18 cellular contexts compared by ENCODE assay signal in the genomic region with DNA sequence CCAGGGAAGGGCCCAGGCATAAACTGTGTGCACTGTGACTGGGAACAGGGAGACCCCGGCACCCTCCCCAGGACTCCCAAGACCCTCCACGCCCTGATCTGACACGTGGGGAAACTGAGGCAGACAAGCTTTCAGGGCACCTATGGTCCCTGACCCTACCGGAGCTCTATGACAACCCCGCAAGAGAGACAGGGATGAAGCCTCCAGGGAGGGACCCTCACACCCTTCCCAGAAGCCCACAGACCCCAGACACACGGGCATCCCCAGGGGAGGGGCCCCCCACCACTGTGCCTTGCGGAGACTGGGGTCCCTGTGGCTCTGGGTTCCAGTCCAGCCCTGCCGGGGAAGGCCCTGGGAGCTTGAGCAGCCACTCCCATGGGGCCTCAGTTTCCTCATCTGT. TPM values are rescaled to one million over a fixed set of nuclear protein-coding genes. Genes with fewer than 3 reads are reported as not detected.
DNase-seq lines count a peak whose midpoint lies in the region; ATAC-seq, FAIRE-seq and TF ChIP-seq lines count a peak whose summit lies in the region.
"Had no signal": no experiment of that assay in that cellular context is flagged by ENCODE, and none has a peak within 500 bp of the region (broad histone marks: within the 10 kb centered on the region; RNA-seq: fewer than 3 reads in every experiment).

No MANE protein-coding gene starts in this region.

- TF ChIP-seq POLR2A in thyroid gland (IDR thresholded peaks at IDR 0.05): no peak

- no peak overlapping the region for H3K4me3 ChIP-seq in SK-N-SH (ENCODE audit: low read depth in 2 of 2, low read length in 1 of 2)
- H3K4me3 ChIP-seq in esophagus (ENCODE audit: low read depth in 1 of 2, low read length in 2 of 2): no peak overlapping the region
- H3K4me3 ChIP-seq in mesenchymal stem cell (ENCODE audit: insufficient read depth in 1 of 2, low read depth in 1 of 2, low read length in 2 of 2): no peak overlapping the region
- H3K4me3 ChIP-seq in thyroid gland (replicated peaks in 1 of 3): no peak overlapping the region
- H3K4me3 ChIP-seq in osteoblast (ENCODE audit: insufficient read depth, low read length): no peak overlapping the region

- H3K4ac ChIP-seq in mesenchymal stem cell (ENCODE audit: low read depth in 1 of 2, low read length in 2 of 2): peak overlapping the region; percentile 27 to 80

- H3F3A ChIP-seq in SK-N-SH (replicated peaks; ENCODE audit: insufficient read depth): no peaks in the 10 kb centered on the region

- no peak for TF ChIP-seq EP300 in SK-N-SH (IDR thresholded peaks at IDR 0.05; ENCODE audit: borderline replicate concordance in 1 of 2, low read depth in 1 of 2, low read length in 1 of 2)

- peaks cover 5 to 11% of the 10 kb centered on the region in 2 experiments; a peak in 2 of 4 replicates for H3K4me1 ChIP-seq in SK-N-SH (ENCODE audit: control insufficient read depth in 1 of 2, insufficient read depth in 2 of 2, low read depth in 1 of 2, low read length in 1 of 2)
- H3K4me1 ChIP-seq in esophagus (ENCODE audit: control insufficient read depth in 2 of 2, insufficient read depth in 2 of 2, low read length in 1 of 2): no peaks in the 10 kb centered on the region
- peaks cover 7% of the 10 kb centered on the region for H3K4me1 ChIP-seq in mesenchymal stem cell (ENCODE audit: control insufficient read depth, insufficient read depth, low read depth, low read length)
- H3K4me1 ChIP-seq in thyroid gland: no peaks in the 10 kb centered on the region
- no peaks in the 10 kb centered on the region for H3K4me1 ChIP-seq in osteoblast (ENCODE audit: insufficient read depth, low read length)

- H3K4me2 ChIP-seq in SK-N-SH (no peak overlapping the region), mesenchymal stem cell (ENCODE audit: low read length, poor library complexity, severe bottlenecking) (no peak overlapping the region), osteoblast (ENCODE audit: insufficient read depth, low read length) (no peak overlapping the region)

- no peak overlapping the region for H2BK12ac ChIP-seq in mesenchymal stem cell (ENCODE audit: low read length in 2 of 2)

- FAIRE-seq in frontal cortex (lab: Jason Lieb, UNC): no peak

- H3K27ac ChIP-seq in SK-N-SH (ENCODE audit: low read depth in 2 of 2, low read length in 1 of 2) (peak overlapping the region in 1 of 2 experiments; percentile 60; a peak in 1 of 4 replicates), esophagus (ENCODE audit: low read depth in 2 of 2, low read length in 1 of 2) (peak overlapping the region; percentile 56 to 65), mesenchymal stem cell (ENCODE audit: low read length, poor library complexity, severe bottlenecking) (no peak overlapping the region), thyroid gland (peak overlapping the region; percentile 62 to 74 (median 65)), osteoblast (ENCODE audit: low read depth, low read length) (no peak overlapping the region)
- H3K27ac ChIP-seq: 22Rv1 had no signal

- peak overlapping the region; percentile 74 for H2BK15ac ChIP-seq in mesenchymal stem cell (ENCODE audit: low read depth, poor library complexity, severe bottlenecking)

- H3K23ac ChIP-seq in mesenchymal stem cell (ENCODE audit: low read length in 2 of 2): no peak overlapping the region

- H2AFZ ChIP-seq in SK-N-SH (ENCODE audit: low read depth): 0 out of 2 replicates have a peak overlapping the region, but pooled peaks have one; percentile 96
- H2AFZ ChIP-seq in mesenchymal stem cell (ENCODE audit: low read depth, low read length): no peak overlapping the region
- no peak overlapping the region for H2AFZ ChIP-seq in osteoblast (ENCODE audit: low read length)

- H3K9me3 ChIP-seq in SK-N-SH: no peaks in the 10 kb centered on the region
- no peaks in the 10 kb centered on the region for H3K9me3 ChIP-seq in esophagus (ENCODE audit: control insufficient read depth in 2 of 2, insufficient read depth in 1 of 2, low read depth in 1 of 2, low read length in 1 of 2)
- H3K9me3 ChIP-seq in mesenchymal stem cell (ENCODE audit: control insufficient read depth, low read length): no peaks in the 10 kb centered on the region
- H3K9me3 ChIP-seq in thyroid gland: no peaks in the 10 kb centered on the region
- no peaks in the 10 kb centered on the region for H3K9me3 ChIP-seq in osteoblast (ENCODE audit: low read depth, low read length)

- no peaks in the 10 kb centered on the region for H3K27me3 ChIP-seq in SK-N-SH (ENCODE audit: insufficient read depth)
- H3K27me3 ChIP-seq in esophagus (ENCODE audit: control insufficient read depth in 1 of 2, insufficient read depth in 2 of 2, low read length in 2 of 2): peaks cover 0 to 11% of the 10 kb centered on the region in 2 donors
- H3K27me3 ChIP-seq in mesenchymal stem cell (ENCODE audit: control insufficient read depth in 1 of 2, insufficient read depth in 1 of 2, low read length in 2 of 2): peaks cover 15 to 62% of the 10 kb centered on the region in 2 experiments
- H3K27me3 ChIP-seq in thyroid gland: no peaks in the 10 kb centered on the region
- H3K27me3 ChIP-seq in osteoblast (ENCODE audit: insufficient read depth, low read length): peaks cover 4% of the 10 kb centered on the region

- CTCF ChIA-PET in SK-N-SH (lab: Yijun Ruan, JAX): interaction anchor here (1.1 to 3.1 kb wide), 5 partner anchors 9 to 172 kb away, joined by 4 to 26 read pairs (median 11); no protein-coding TSS in a partner anchor

- H3K36me3 ChIP-seq in SK-N-SH (replicated peaks in 1 of 2; ENCODE audit: control insufficient read depth in 1 of 2, insufficient read depth in 2 of 2, low read length in 1 of 2): no peaks in the 10 kb centered on the region
- H3K36me3 ChIP-seq in esophagus (ENCODE audit: control insufficient read depth in 2 of 2, insufficient read depth in 2 of 2, low read length in 1 of 2): no peaks in the 10 kb centered on the region
- H3K36me3 ChIP-seq in mesenchymal stem cell (ENCODE audit: control insufficient read depth in 1 of 2, insufficient read depth in 2 of 2, low read depth in 1 of 2, low read length in 2 of 2): no peaks in the 10 kb centered on the region
- no peaks in the 10 kb centered on the region for H3K36me3 ChIP-seq in thyroid gland
- H3K36me3 ChIP-seq in osteoblast (ENCODE audit: insufficient read depth, low read length): no peaks in the 10 kb centered on the region

- POLR2A ChIA-PET in SK-N-SH (lab: Yijun Ruan, JAX): no interaction called here

- H4K20me1 ChIP-seq in SK-N-SH (ENCODE audit: insufficient read depth): no peaks in the 10 kb centered on the region
- H4K20me1 ChIP-seq in osteoblast (ENCODE audit: insufficient read depth, low read length): no peaks in the 10 kb centered on the region

- no peaks in the 10 kb centered on the region for H3K9me2 ChIP-seq in SK-N-SH

- H3K18ac ChIP-seq in mesenchymal stem cell (ENCODE audit: low read depth in 1 of 2, low read length in 2 of 2): peak overlapping the region; percentile 79 to 80

- peak overlapping the region; percentile 64 for H2AK5ac ChIP-seq in mesenchymal stem cell (ENCODE audit: low read length, severe bottlenecking)

- no peak overlapping the region for H2BK120ac ChIP-seq in mesenchymal stem cell (ENCODE audit: low read depth, low read length)

- intact Hi-C loops in thyroid gland (cut with DNase I): no loop called here

- DNase-seq in SK-N-SH (no peak), mesenchymal stem cell (no peak), thyroid gland (no peak), frontal cortex (ENCODE audit: low spot score in 2 of 2) (no peak), osteoblast (ENCODE audit: insufficient read length, low spot score, missing footprints) (no peak), islet precursor cell (no peak)
- DNase-seq: activated CD4-positive, alpha-beta T cell treated with anti-CD3 and anti-CD28 coated beads, Interleukin-2, amount 10 ng/mL, durations not matched to agents 24 days and 14 days; activated T-cell treated with anti-CD3 and anti-CD28 coated beads for 4 hours; CD4-positive, alpha-beta T cell; central memory CD4-positive, alpha-beta T cell; DMS79; NCI-H1694; NCI-H345; stimulated activated CD4-positive, alpha-beta T cell treated with anti-CD3 and anti-CD28 coated beads, Interleukin-1b, Interleukin-23, amount 100 ng/mL, for 48 hours had no signal

- WGBS in SK-N-SH (ENCODE audit: low lambda C conversion rate): 50% methylated on average over 2 of the region's 8 CpGs
- 51 to 60% methylated on average over 8 of the region's 8 CpGs for WGBS in esophagus, 2 donors
- WGBS in mesenchymal stem cell: 86% methylated on average over 8 of the region's 8 CpGs
- WGBS in thyroid gland, 2 donors: 32 to 74% methylated on average over 7 to 8 of the region's 8 CpGs

- peak overlapping the region; percentile 99 for H4K8ac ChIP-seq in mesenchymal stem cell (ENCODE audit: low read length)

- TF ChIP-seq RAD21 in SK-N-SH (IDR thresholded peaks at IDR 0.05; ENCODE audit: low read length): no peak

- no peak for ATAC-seq in SK-N-SH treated with all-trans-retinoic acid at 6 μM for 48 hours

- no peak overlapping the region for H2BK5ac ChIP-seq in mesenchymal stem cell (ENCODE audit: low read depth, low read length, poor library complexity, severe bottlenecking)

- no peaks in the 10 kb centered on the region for H3K79me1 ChIP-seq in mesenchymal stem cell (replicated peaks; ENCODE audit: low read length, poor library complexity, severe bottlenecking)

- TF ChIP-seq CTCF in SK-N-SH (IDR thresholded peaks at IDR 0.05): no peak
- TF ChIP-seq CTCF in thyroid gland (IDR thresholded peaks at IDR 0.05): no peak
- TF ChIP-seq CTCF in osteoblast (IDR thresholded peaks at IDR 0.05; ENCODE audit: extremely low read depth, low read depth, low read length): no peak

- no peak overlapping the region for H3K9ac ChIP-seq in SK-N-SH
- no peak overlapping the region for H3K9ac ChIP-seq in mesenchymal stem cell (ENCODE audit: low read length)

- no peak overlapping the region for H3K14ac ChIP-seq in mesenchymal stem cell (ENCODE audit: low read length in 2 of 2)

- H4K91ac ChIP-seq in mesenchymal stem cell (ENCODE audit: low read length): peak overlapping the region; percentile 18

- no peaks in the 10 kb centered on the region for H3K79me2 ChIP-seq in SK-N-SH (ENCODE audit: insufficient read depth)
- H3K79me2 ChIP-seq in osteoblast (ENCODE audit: insufficient read depth, low read length): no peaks in the 10 kb centered on the region

RNA-seq across cellular contexts. Expression of a gene that starts 6.4 kb away (rescaled TPM):
- polyA plus RNA-seq in SK-N-SH (2012; rRNA removed): 39.8 and 43.0 TPM in 2 replicates
- polyA plus RNA-seq in SK-N-SH (2012; cell fraction: cytosol; rRNA removed): 16.4 and 32.5 TPM in 2 replicates
- 32.6 and 35.1 TPM in 2 replicates for polyA plus RNA-seq in SK-N-SH (2012; cell fraction: nucleus; rRNA removed)
- polyA plus RNA-seq in esophagus: 10 to 100 TPM; 34.5 to 43.2 TPM
- polyA plus RNA-seq in mesenchymal stem cell (2013, experiment 1 of 2): 29.0 TPM
- polyA plus RNA-seq in mesenchymal stem cell (2013, experiment 2 of 2): 30.0 TPM
- total RNA-seq in thyroid gland: 100 to 1,000 TPM in 1 of 4 donors, 10 to 100 TPM in 3; 38.4 to 143 (median 81.6) TPM
- 12.6 TPM for total RNA-seq in frontal cortex
- 3.3 and 6.2 TPM in 2 replicates for total RNA-seq in osteoblast
- total RNA-seq: CD4-positive, alpha-beta T cell had no signal

RNA-seq across cellular contexts. Expression of a gene that starts 30.9 kb away (rescaled TPM):
- polyA plus RNA-seq in SK-N-SH (2012; rRNA removed) (41.8 and 46.8 TPM in 2 replicates), esophagus (100 to 1,000 TPM in 1 of 2 donors, 10 to 100 TPM in 1; 90.7 to 100 TPM)
- 16.8 and 33.3 TPM in 2 replicates for polyA plus RNA-seq in SK-N-SH (2012; cell fraction: cytosol; rRNA removed)
- 50.8 and 59.5 TPM in 2 replicates for polyA plus RNA-seq in SK-N-SH (2012; cell fraction: nucleus; rRNA removed)
- 38.4 TPM for polyA plus RNA-seq in mesenchymal stem cell (2013, experiment 1 of 2)
- polyA plus RNA-seq in mesenchymal stem cell (2013, experiment 2 of 2): 36.4 TPM
- total RNA-seq in thyroid gland (10 to 100 TPM; 58.6 to 78.7 (median 72.0) TPM), frontal cortex (1.2 TPM), osteoblast (26.5 and 30.0 TPM in 2 replicates)

RNA-seq across cellular contexts. Expression of a gene that starts 56.0 kb away (rescaled TPM):
- polyA plus RNA-seq in SK-N-SH (2012; rRNA removed) (24.5 and 27.1 TPM in 2 replicates), esophagus (1 to 10 TPM; 1.6 to 2.5 TPM)
- polyA plus RNA-seq in SK-N-SH (2012; cell fraction: cytosol; rRNA removed): 10.2 and 18.9 TPM in 2 replicates
- polyA plus RNA-seq in SK-N-SH (2012; cell fraction: nucleus; rRNA removed): 29.2 and 33.2 TPM in 2 replicates
- polyA plus RNA-seq in mesenchymal stem cell (2013, experiment 1 of 2): 5.0 TPM
- 4.6 TPM for polyA plus RNA-seq in mesenchymal stem cell (2013, experiment 2 of 2)
- total RNA-seq in thyroid gland (10 to 100 TPM; 19.4 to 23.6 (median 22.6) TPM), frontal cortex (26.9 TPM), osteoblast (not detected in 2 replicates)
- total RNA-seq: LHCN-M2 had no signal

Comparison
In these comparisons a context has a peak if more than half of its experiments do, and no peak if none do; other contexts are left out.
1. H3K27ac ChIP-seq: peak in esophagus (2 of 2) and thyroid gland (3 of 3); none in mesenchymal stem cell (single experiment) and osteoblast (single experiment).
2. RNA of a gene that starts 30.9 kb away (total RNA-seq): 58.6 to 78.7 TPM in thyroid gland and 26.5 to 30.0 TPM in osteoblast; 1.2 TPM in frontal cortex (single experiment); every median in the first group is over 10 times any median in the second.
3. RNA of a gene that starts 56.0 kb away (total RNA-seq): 26.9 TPM in frontal cortex (single experiment) and 19.4 to 23.6 TPM in thyroid gland; not detected in osteoblast; every median in the first group is over 10 times any median in the second.